In genomic region chr1:226405411-226405988, GRCh38 we compare ENCODE assay signal across 8 cellular contexts. TPM values are rescaled to one million over a fixed set of nuclear protein-coding genes. Genes with fewer than 3 reads are reported as not detected.
DNase-seq lines count a peak whose midpoint lies in the region; ATAC-seq and TF ChIP-seq lines count a peak whose summit lies in the region.

No MANE protein-coding gene starts in this region.

- peak overlapping the region; percentile 35 for H3K4ac ChIP-seq in trophoblast cell (ENCODE audit: low read depth, low read length)

- no peak overlapping the region for H3K4me3 ChIP-seq in KMS-11 (IDR thresholded peaks at IDR 0.05; ENCODE audit: insufficient read depth, low read depth, low read length)
- H3K4me3 ChIP-seq in trophoblast cell (ENCODE audit: low read depth, low read length), result no peak overlapping the region

- no peak overlapping the region for H3K14ac ChIP-seq in trophoblast cell (ENCODE audit: low read length)

- H2BK12ac ChIP-seq in trophoblast cell (ENCODE audit: low read length), result no peak overlapping the region

- H4K12ac ChIP-seq in trophoblast cell (ENCODE audit: low read depth, low read length), result no peak overlapping the region

- H4K91ac ChIP-seq in trophoblast cell (ENCODE audit: low read depth, low read length), result no peak overlapping the region

- peak overlapping the region; percentile 80 for H3K4me2 ChIP-seq in KMS-11
- peak overlapping the region; percentile 35 for H3K4me2 ChIP-seq in trophoblast cell (ENCODE audit: low read length)

- H3K9me3 Mint-ChIP-seq in activated naive CD8-positive, alpha-beta T cell treated with anti-CD3 and anti-CD28 coated beads, Interleukin-2, amount 10 ng/mL, durations not matched to agents 7 days and 5 days, result no peaks in the 10 kb centered on the region

- WGBS in trophoblast cell (ENCODE audit: extremely low coverage, insufficient coverage, insufficient read length), result no CpG with 5 or more reads among the region's 16 CpGs

- POLR2A ChIA-PET in activated naive CD8-positive, alpha-beta T cell treated with anti-CD3 and anti-CD28 coated beads, Interleukin-2, amount 10 ng/mL, durations not matched to agents 7 days and 5 days (lab: Charles Lee), result interaction anchor here (1.5 to 3.5 kb wide), 2 partner anchors 20 to 96 kb away, joined by 6 to 25 read pairs; partner anchors contain the start of gene LIN9

- ATAC-seq in activated naive CD8-positive, alpha-beta T cell treated with anti-CD3 and anti-CD28 coated beads, Interleukin-2, amount 10 ng/mL, durations not matched to agents 7 days and 5 days (ENCODE audit: low read depth), result no peak
- ATAC-seq in GM21390 (IDR thresholded peaks at IDR 0.05; ENCODE audit: unreplicated experiment) (no peak), GM19328 (IDR thresholded peaks at IDR 0.05; ENCODE audit: unreplicated experiment) (no peak)

- TF ChIP-seq CTCF in KMS-11 (conservative IDR thresholded peaks at IDR 0.05; ENCODE audit: low read depth, low read length), result no peak

- H3K9me3 ChIP-seq in trophoblast cell (ENCODE audit: insufficient read depth, low read depth, low read length), result no peaks in the 10 kb centered on the region

- no peak overlapping the region for H2BK120ac ChIP-seq in trophoblast cell (ENCODE audit: insufficient read depth, low read length, poor library complexity)

- H3K4me1 Mint-ChIP-seq in activated naive CD8-positive, alpha-beta T cell treated with anti-CD3 and anti-CD28 coated beads, Interleukin-2, amount 10 ng/mL, durations not matched to agents 7 days and 5 days, result peaks cover 33% of the 10 kb centered on the region

- H3K27me3 ChIP-seq in KMS-11 (ENCODE audit: insufficient read depth, low read depth) (no peaks in the 10 kb centered on the region), trophoblast cell (ENCODE audit: insufficient read depth, low read length) (no peaks in the 10 kb centered on the region)

- H3K36me3 Mint-ChIP-seq in activated naive CD8-positive, alpha-beta T cell treated with anti-CD3 and anti-CD28 coated beads, Interleukin-2, amount 10 ng/mL, durations not matched to agents 7 days and 5 days, result peaks cover 8% of the 10 kb centered on the region

- no peak overlapping the region for H2AK5ac ChIP-seq in trophoblast cell (ENCODE audit: low read length)

- no peak overlapping the region for H3K23ac ChIP-seq in trophoblast cell (ENCODE audit: low read length)

- peak overlapping the region; percentile 76 for H3K27ac Mint-ChIP-seq in activated naive CD8-positive, alpha-beta T cell treated with anti-CD3 and anti-CD28 coated beads, Interleukin-2, amount 10 ng/mL, durations not matched to agents 7 days and 5 days

- peak; percentile 19 for DNase-seq in SKM-1 treated with dmso at 0.1 percent for 144 hours (lab: John Stamatoyannopoulos, UW; ENCODE audit: unreplicated experiment)
- DNase-seq in SKM-1 (lab: John Stamatoyannopoulos, UW; ENCODE audit: unreplicated experiment), result no peak
- DNase-seq in activated naive CD8-positive, alpha-beta T cell treated with anti-CD3 and anti-CD28 coated beads, Interleukin-2, amount 10 ng/mL, durations not matched to agents 7 days and 5 days, result no peak
- no peak for DNase-seq in trophoblast cell
- DNase-seq in HUDEP-2 (lab: John Stamatoyannopoulos, UW; ENCODE audit: unreplicated experiment in 76 of 76), result no peak

- peaks cover 68% of the 10 kb centered on the region for H3K79me2 ChIP-seq in KMS-11 (ENCODE audit: insufficient read depth, low read depth)
- H3K79me2 ChIP-seq in trophoblast cell (ENCODE audit: control insufficient read depth, insufficient read depth, low read length, poor library complexity), result peaks cover 6% of the 10 kb centered on the region

- H3K9ac ChIP-seq in KMS-11 (peak overlapping the region; percentile 95; the same call in 1 of the 2 replicates), trophoblast cell (ENCODE audit: low read length) (no peak overlapping the region)

- H3K18ac ChIP-seq in trophoblast cell (ENCODE audit: low read length), result no peak overlapping the region

- peaks cover 44% of the 10 kb centered on the region for H4K20me1 ChIP-seq in KMS-11 (ENCODE audit: insufficient read depth)

- H3K36me3 ChIP-seq in KMS-11 (ENCODE audit: insufficient read depth) (peaks cover 21% of the 10 kb centered on the region; the same call in 1 of the 2 replicates), trophoblast cell (ENCODE audit: control insufficient read depth in 1 of 2, insufficient read depth in 2 of 2, low read length in 2 of 2) (peaks cover 9 to 15% of the 10 kb centered on the region in 2 experiments)

- peaks cover 49% of the 10 kb centered on the region for H3K4me1 ChIP-seq in KMS-11 (ENCODE audit: low read depth, poor library complexity, severe bottlenecking)
- H3K4me1 ChIP-seq in trophoblast cell (ENCODE audit: control insufficient read depth in 1 of 2, insufficient read depth in 2 of 2, low read length in 2 of 2), result peaks cover 20 to 26% of the 10 kb centered on the region in 2 experiments

- no peak overlapping the region for H2BK5ac ChIP-seq in trophoblast cell (ENCODE audit: low read depth, low read length, poor library complexity)

- H3K27ac ChIP-seq in KMS-11 (peak overlapping the region; percentile 94; the same call in 1 of the 2 replicates), trophoblast cell (ENCODE audit: low read depth, low read length) (no peak overlapping the region)

- H3K4me3 Mint-ChIP-seq in activated naive CD8-positive, alpha-beta T cell treated with anti-CD3 and anti-CD28 coated beads, Interleukin-2, amount 10 ng/mL, durations not matched to agents 7 days and 5 days, result peak overlapping the region; percentile 92

- no peaks in the 10 kb centered on the region for H3K27me3 Mint-ChIP-seq in activated naive CD8-positive, alpha-beta T cell treated with anti-CD3 and anti-CD28 coated beads, Interleukin-2, amount 10 ng/mL, durations not matched to agents 7 days and 5 days

- no peak overlapping the region for H2AFZ ChIP-seq in KMS-11 (ENCODE audit: low read depth)
- H2AFZ ChIP-seq in trophoblast cell (ENCODE audit: insufficient read depth, low read length, poor library complexity), result no peak overlapping the region

- no peak overlapping the region for H4K8ac ChIP-seq in trophoblast cell (ENCODE audit: low read depth, low read length)

- peaks cover 9% of the 10 kb centered on the region for H3K79me1 ChIP-seq in trophoblast cell (ENCODE audit: low read length)

RNA-seq across cellular contexts. Expression of gene PARP1, which starts 2.4 kb away (rescaled TPM):
- 100 to 1,000 TPM; 128 to 132 TPM for total RNA-seq in activated naive CD8-positive, alpha-beta T cell treated with anti-CD3 and anti-CD28 coated beads, Interleukin-2, amount 10 ng/mL, durations not matched to agents 7 days and 5 days
- polyA plus RNA-seq in trophoblast cell (2013), result 55.7 and 59.1 TPM in 2 replicates
